9 cellular contexts compared by ENCODE assay signal in genomic region chrX:47561653-47562151, GRCh38. TPM values are rescaled to one million over a fixed set of nuclear protein-coding genes. Genes with fewer than 3 reads are reported as not detected.
DNase-seq lines count a peak whose midpoint lies in the region; ATAC-seq lines count a peak whose summit lies in the region.
"Had no signal": no experiment of that assay in that cellular context is flagged by ENCODE, and none has a peak within 500 bp of the region (broad histone marks: within the 10 kb centered on the region; RNA-seq: fewer than 3 reads in every experiment).

No MANE protein-coding gene starts in this region.

- H3K27ac Mint-ChIP-seq in activated T-helper 2 cell treated with anti-CD3 and anti-CD28 coated beads, Interferon-gamma antibody, Interleukin-2, Interleukin-4, amounts not matched to agents 10 μg/mL and 5 μg/mL and 100 μg/mL, durations not matched to agents 14 hours and 24 hours and 36 hours = peak overlapping the region; percentile 97
- H3K27ac Mint-ChIP-seq in stimulated activated naive B cell treated with anti-CD40 and anti-IgM and Interleukin-4, amounts not matched to agents 10 μg/mL and 1 μg/mL and 100 μg/mL, for 72 hours = peak overlapping the region; percentile 99

- no peak for DNase-seq in activated T-helper 2 cell treated with anti-CD3 and anti-CD28 coated beads, Interferon-gamma antibody, Interleukin-2, Interleukin-4, amounts not matched to agents 10 μg/mL and 5 μg/mL and 100 μg/mL, durations not matched to agents 14 hours and 24 hours and 36 hours (ENCODE audit: low spot score)
- DNase-seq in stimulated activated naive B cell treated with anti-CD40 and anti-IgM and Interleukin-4, amounts not matched to agents 10 μg/mL and 1 μg/mL and 100 μg/mL, for 72 hours = no peak
- DNase-seq in middle frontal gyrus (ENCODE audit: extremely low spot score, low spot score) (no peak), NCI-H510A (lab: John Stamatoyannopoulos, UW) (no peak)

- H3K9me3 ChIP-seq in iPS-18a (ENCODE audit: control insufficient read depth, low read depth, low read length) = peaks cover 13% of the 10 kb centered on the region

- peak; percentile 5 for ATAC-seq in HG03135 (IDR thresholded peaks at IDR 0.05; ENCODE audit: unreplicated experiment)
- ATAC-seq in stimulated activated naive B cell treated with anti-CD40 and anti-IgM and Interleukin-4, amounts not matched to agents 10 μg/mL and 1 μg/mL and 100 μg/mL, for 72 hours (replicated peaks) = no peak
- ATAC-seq in HG03139 (IDR thresholded peaks at IDR 0.05; ENCODE audit: unreplicated experiment) = no peak
- no peak for ATAC-seq in HG03045 (IDR thresholded peaks at IDR 0.05; ENCODE audit: unreplicated experiment)

- H3K4me3 Mint-ChIP-seq in activated T-helper 2 cell treated with anti-CD3 and anti-CD28 coated beads, Interferon-gamma antibody, Interleukin-2, Interleukin-4, amounts not matched to agents 10 μg/mL and 5 μg/mL and 100 μg/mL, durations not matched to agents 14 hours and 24 hours and 36 hours (ENCODE audit: low read depth) = peak overlapping the region; percentile 85
- H3K4me3 Mint-ChIP-seq in stimulated activated naive B cell treated with anti-CD40 and anti-IgM and Interleukin-4, amounts not matched to agents 10 μg/mL and 1 μg/mL and 100 μg/mL, for 72 hours = peak overlapping the region; percentile 90 to 93

- H3K36me3 ChIP-seq in iPS-18a (ENCODE audit: control insufficient read depth, low read depth, low read length) = peaks cover 10% of the 10 kb centered on the region

- peaks cover 3% of the 10 kb centered on the region for H3K4me1 ChIP-seq in iPS-18a (ENCODE audit: control insufficient read depth, low read depth, low read length)

- no peaks in the 10 kb centered on the region for H3K9me3 Mint-ChIP-seq in activated T-helper 2 cell treated with anti-CD3 and anti-CD28 coated beads, Interferon-gamma antibody, Interleukin-2, Interleukin-4, amounts not matched to agents 10 μg/mL and 5 μg/mL and 100 μg/mL, durations not matched to agents 14 hours and 24 hours and 36 hours
- no peaks in the 10 kb centered on the region for H3K9me3 Mint-ChIP-seq in stimulated activated naive B cell treated with anti-CD40 and anti-IgM and Interleukin-4, amounts not matched to agents 10 μg/mL and 1 μg/mL and 100 μg/mL, for 72 hours

- no peak overlapping the region for H3K27ac ChIP-seq in iPS-18a (ENCODE audit: low read length)

- peak overlapping the region; percentile 88 for H3K4me3 ChIP-seq in iPS-18a (ENCODE audit: low read length)

- intact Hi-C loops in activated T-helper 2 cell treated with anti-CD3 and anti-CD28 coated beads, Interferon-gamma antibody, Interleukin-2, Interleukin-4, amounts not matched to agents 10 μg/mL and 5 μg/mL and 100 μg/mL, durations not matched to agents 14 hours and 24 hours and 36 hours (cut with micrococcal nuclease) = loop anchor here (1.0 to 5.0 kb wide), 4 partner anchors 21 to 97 kb away; partner anchors contain the start of genes ELK1, TIMP1, UXT and ZNF41

- no peaks in the 10 kb centered on the region for H3K27me3 Mint-ChIP-seq in activated T-helper 2 cell treated with anti-CD3 and anti-CD28 coated beads, Interferon-gamma antibody, Interleukin-2, Interleukin-4, amounts not matched to agents 10 μg/mL and 5 μg/mL and 100 μg/mL, durations not matched to agents 14 hours and 24 hours and 36 hours (ENCODE audit: low read depth)
- H3K27me3 Mint-ChIP-seq in stimulated activated naive B cell treated with anti-CD40 and anti-IgM and Interleukin-4, amounts not matched to agents 10 μg/mL and 1 μg/mL and 100 μg/mL, for 72 hours = no peaks in the 10 kb centered on the region

- H3K27me3 ChIP-seq in iPS-18a (ENCODE audit: control insufficient read depth, insufficient read depth, low read length) = no peaks in the 10 kb centered on the region

- H3K9ac ChIP-seq in iPS-18a (ENCODE audit: low read length) = peak overlapping the region; percentile 59

- peaks cover 32% of the 10 kb centered on the region for H3K4me1 Mint-ChIP-seq in activated T-helper 2 cell treated with anti-CD3 and anti-CD28 coated beads, Interferon-gamma antibody, Interleukin-2, Interleukin-4, amounts not matched to agents 10 μg/mL and 5 μg/mL and 100 μg/mL, durations not matched to agents 14 hours and 24 hours and 36 hours (ENCODE audit: low read depth)
- peaks cover 28 to 38% of the 10 kb centered on the region in 2 donors for H3K4me1 Mint-ChIP-seq in stimulated activated naive B cell treated with anti-CD40 and anti-IgM and Interleukin-4, amounts not matched to agents 10 μg/mL and 1 μg/mL and 100 μg/mL, for 72 hours

- H3K36me3 Mint-ChIP-seq in activated T-helper 2 cell treated with anti-CD3 and anti-CD28 coated beads, Interferon-gamma antibody, Interleukin-2, Interleukin-4, amounts not matched to agents 10 μg/mL and 5 μg/mL and 100 μg/mL, durations not matched to agents 14 hours and 24 hours and 36 hours (ENCODE audit: low read depth) = peaks cover 24% of the 10 kb centered on the region
- H3K36me3 Mint-ChIP-seq in stimulated activated naive B cell treated with anti-CD40 and anti-IgM and Interleukin-4, amounts not matched to agents 10 μg/mL and 1 μg/mL and 100 μg/mL, for 72 hours = peaks cover 10 to 24% of the 10 kb centered on the region in 2 donors

RNA-seq across cellular contexts. Expression of gene ARAF, which starts 0.7 kb away (rescaled TPM):
- 85.3 and 86.1 TPM in 2 replicates for total RNA-seq in activated T-helper 2 cell treated with anti-CD3 and anti-CD28 coated beads, Interferon-gamma antibody, Interleukin-2, Interleukin-4, amounts not matched to agents 10 μg/mL and 5 μg/mL and 100 μg/mL, durations not matched to agents 14 hours and 24 hours and 36 hours

RNA-seq across cellular contexts. Expression of gene TIMP1, which starts 20.5 kb away (rescaled TPM):
- total RNA-seq in activated T-helper 2 cell treated with anti-CD3 and anti-CD28 coated beads, Interferon-gamma antibody, Interleukin-2, Interleukin-4, amounts not matched to agents 10 μg/mL and 5 μg/mL and 100 μg/mL, durations not matched to agents 14 hours and 24 hours and 36 hours = 76.5 and 77.1 TPM in 2 replicates

RNA-seq across cellular contexts. Expression of gene SYN1, which starts 58.0 kb away (rescaled TPM):
- 0.21 TPM in 2 replicates for total RNA-seq in activated T-helper 2 cell treated with anti-CD3 and anti-CD28 coated beads, Interferon-gamma antibody, Interleukin-2, Interleukin-4, amounts not matched to agents 10 μg/mL and 5 μg/mL and 100 μg/mL, durations not matched to agents 14 hours and 24 hours and 36 hours
- total RNA-seq: HT1080 had no signal
